8 cellular contexts compared by ENCODE assay signal in genomic region chr15:55526559-55527036, GRCh38. TPM values are rescaled to one million over a fixed set of nuclear protein-coding genes. Genes with fewer than 3 reads are reported as not detected.
DNase-seq lines count a peak whose midpoint lies in the region; ATAC-seq and TF ChIP-seq lines count a peak whose summit lies in the region.

No MANE protein-coding gene starts in this region.

- H3K27me3 ChIP-seq in Peyer's patch, result no peaks in the 10 kb centered on the region
- no peaks in the 10 kb centered on the region for H3K27me3 ChIP-seq in naive thymus-derived CD4-positive, alpha-beta T cell (ENCODE audit: control insufficient read depth in 2 of 2, insufficient read depth in 2 of 2, low read length in 2 of 2)

- peaks cover 0 to 12% (median 3%) of the 10 kb centered on the region in 11 donors for H3K9me3 Mint-ChIP-seq in naive thymus-derived CD4-positive, alpha-beta T cell

- H3K27me3 Mint-ChIP-seq in naive thymus-derived CD4-positive, alpha-beta T cell, result peaks cover 24 to 41% (median 28%) of the 10 kb centered on the region in 5 donors

- H3K27ac Mint-ChIP-seq in naive thymus-derived CD4-positive, alpha-beta T cell, result no peak overlapping the region

- CTCF ChIA-PET in naive thymus-derived CD4-positive, alpha-beta T cell (lab: Charles Lee), result interaction anchor here (0.6 kb wide), 1 partner anchor 247 kb away, joined by 3 read pairs; no protein-coding TSS in a partner anchor

- ATAC-seq in GM18907 (IDR thresholded peaks at IDR 0.05; ENCODE audit: unreplicated experiment) (peak; percentile 82), HG03460 (IDR thresholded peaks at IDR 0.05; ENCODE audit: unreplicated experiment) (peak; percentile 61)
- ATAC-seq in naive thymus-derived CD4-positive, alpha-beta T cell, result peak; percentile 77

- peaks cover 0 to 8% (median 0%) of the 10 kb centered on the region in 7 donors for H3K4me1 Mint-ChIP-seq in naive thymus-derived CD4-positive, alpha-beta T cell

- no peak overlapping the region for H3K4me3 Mint-ChIP-seq in naive thymus-derived CD4-positive, alpha-beta T cell

- no peaks in the 10 kb centered on the region for H3K4me1 ChIP-seq in Peyer's patch
- no peaks in the 10 kb centered on the region for H3K4me1 ChIP-seq in naive thymus-derived CD4-positive, alpha-beta T cell (ENCODE audit: control insufficient read depth in 2 of 2, insufficient read depth in 2 of 2, low read length in 2 of 2)

- POLR2A ChIA-PET in naive thymus-derived CD4-positive, alpha-beta T cell (lab: Charles Lee), result no interaction called here

- intact Hi-C loops in naive thymus-derived CD4-positive, alpha-beta T cell (cut with micrococcal nuclease), result loop anchor here in 1 of 2 donors (1.0 kb wide), 1 partner anchor 115 kb away; no protein-coding TSS in a partner anchor

- H3K4me3 ChIP-seq in Peyer's patch, result no peak overlapping the region
- H3K4me3 ChIP-seq in naive thymus-derived CD4-positive, alpha-beta T cell (ENCODE audit: low read length), result no peak overlapping the region

- H3K36me3 Mint-ChIP-seq in naive thymus-derived CD4-positive, alpha-beta T cell, result peaks cover 0 to 7% (median 0%) of the 10 kb centered on the region in 5 donors

- DNase-seq in NCI-H2227 (lab: John Stamatoyannopoulos, UW; ENCODE audit: unreplicated experiment) (peak; percentile 0), NCI-H2227 treated with DMSO at 0.1 percent for 48 hours (lab: John Stamatoyannopoulos, UW) (no peak), Peyer's patch (no peak), dermis microvascular lymphatic vessel endothelial cell (ENCODE audit: low read depth in 2 of 2) (peak; percentile 27 to 62), COLO668 (lab: John Stamatoyannopoulos, UW; ENCODE audit: unreplicated experiment) (no peak)
- peak in 3 of 9 donors; percentile 0 to 9 (median 2) for DNase-seq in naive thymus-derived CD4-positive, alpha-beta T cell

- H3K9me3 ChIP-seq in Peyer's patch, result no peaks in the 10 kb centered on the region
- H3K9me3 ChIP-seq in naive thymus-derived CD4-positive, alpha-beta T cell (ENCODE audit: control insufficient read depth in 2 of 3, low read length in 3 of 3), result no peaks in the 10 kb centered on the region

- H3K36me3 ChIP-seq in Peyer's patch, result no peaks in the 10 kb centered on the region
- no peaks in the 10 kb centered on the region for H3K36me3 ChIP-seq in naive thymus-derived CD4-positive, alpha-beta T cell (ENCODE audit: control insufficient read depth in 2 of 3, insufficient read depth in 3 of 3, low read length in 3 of 3)

- TF ChIP-seq POLR2A in Peyer's patch (IDR thresholded peaks at IDR 0.05), result no peak

- no peak overlapping the region for H3K27ac ChIP-seq in Peyer's patch
- no peak overlapping the region for H3K27ac ChIP-seq in naive thymus-derived CD4-positive, alpha-beta T cell (ENCODE audit: low read depth, low read length)

- TF ChIP-seq CTCF in Peyer's patch (IDR thresholded peaks at IDR 0.05), result peak in 4 of 6 experiments; percentile 21 to 39 (median 34)

RNA-seq across cellular contexts. Expression of gene DNAAF4, which starts 18.6 kb away (rescaled TPM):
- total RNA-seq in Peyer's patch (1 to 10 TPM in 1 of 4 donors, not detected in 3; 2.6 TPM), dermis microvascular lymphatic vessel endothelial cell (0.89 and 1.3 TPM in 2 replicates)
- total RNA-seq in naive thymus-derived CD4-positive, alpha-beta T cell, result 1 to 10 TPM in 2 of 5 experiments, under 1 TPM in 2, not detected in 1; 0.27 to 1.3 (median 0.82) TPM
- polyA plus RNA-seq in naive thymus-derived CD4-positive, alpha-beta T cell, result under 1 TPM in 1 of 2 donors, not detected in 1; 0.50 TPM

Comparison
In these comparisons a context has a peak if more than half of its experiments do, and no peak if none do; other contexts are left out.
1. DNase-seq: peak in NCI-H2227 (single experiment) and dermis microvascular lymphatic vessel endothelial cell (2 of 2); none in NCI-H2227 treated with DMSO at 0.1 percent for 48 hours (single experiment), Peyer's patch (0 of 3) and COLO668 (single experiment).
2. Peak in every context shown above with its lines, with median percentiles within 50 percentile points of each other: ATAC-seq.